ENCODE assay signal across 1 cellular context in genomic region chr17:28043296-28043695, GRCh38.
A peak's percentile ranks its signal among the peaks of the same experiment; 100 is the strongest.
TF ChIP-seq lines count a peak whose summit lies in the region.

No MANE protein-coding gene starts in this region.

TF ChIP-seq in K562, 482 proteins besides CTCF, POLR2A, EP300 and RAD21:
- TF ChIP-seq CTBP1 (IDR thresholded peaks at IDR 0.05; ENCODE audit: borderline replicate concordance) (0 out of 2 replicates have a peak, but pooled peaks have one; percentile 8), ZC3H11A (IDR thresholded peaks at IDR 0.05; ENCODE audit: low read depth, low read length) (no peak), EHMT2 (IDR thresholded peaks at IDR 0.05) (peak; percentile 62)
